19 cellular contexts compared by ENCODE assay signal in genomic region chr18:11989966-11990380, GRCh38. TPM values are rescaled to one million over a fixed set of nuclear protein-coding genes. Genes with fewer than 3 reads are reported as not detected.
DNase-seq lines count a peak whose midpoint lies in the region; ATAC-seq and TF ChIP-seq lines count a peak whose summit lies in the region.
"Had no signal": no experiment of that assay in that cellular context is flagged by ENCODE, and none has a peak within 500 bp of the region (broad histone marks: within the 10 kb centered on the region; RNA-seq: fewer than 3 reads in every experiment).

No MANE protein-coding gene starts in this region.

- 60 to 72% methylated on average over 1 to 6 of the region's 6 CpGs for WGBS in endodermal cell (ENCODE audit: insufficient coverage in 1 of 2, insufficient read length in 1 of 2), 2 experiments

- POLR2A ChIA-PET in MCF 10A (lab: Yijun Ruan, JAX) = interaction anchor here (1.5 to 9.1 kb wide), 3 partner anchors 8 to 50 kb away, joined by 3 to 97 read pairs (median 6); partner anchors contain the start of gene IMPA2
- POLR2A ChIA-PET in naive thymus-derived CD4-positive, alpha-beta T cell (lab: Charles Lee) = no interaction called here

- H3K27me3 Mint-ChIP-seq in endodermal cell (ENCODE audit: insufficient read depth) = no peaks in the 10 kb centered on the region
- H3K27me3 Mint-ChIP-seq in MCF 10A (ENCODE audit: insufficient read depth, unreplicated experiment) = no peaks in the 10 kb centered on the region
- no peaks in the 10 kb centered on the region for H3K27me3 Mint-ChIP-seq in naive thymus-derived CD4-positive, alpha-beta T cell
- H3K27me3 Mint-ChIP-seq: activated CD8-positive, alpha-beta memory T cell treated with anti-CD3 and anti-CD28 coated beads, Interleukin-2, amount 10 ng/mL, durations not matched to agents 7 days and 5 days; activated naive CD8-positive, alpha-beta T cell treated with anti-CD3 and anti-CD28 coated beads, Interleukin-2, amount 10 ng/mL, durations not matched to agents 7 days and 5 days had no signal

- H3K9me3 ChIP-seq in endodermal cell (ENCODE audit: control insufficient read depth, low read length) = no peaks in the 10 kb centered on the region
- no peaks in the 10 kb centered on the region for H3K9me3 ChIP-seq in vagina
- no peaks in the 10 kb centered on the region for H3K9me3 ChIP-seq in naive thymus-derived CD4-positive, alpha-beta T cell (ENCODE audit: control insufficient read depth in 2 of 3, low read length in 3 of 3)

- no peak overlapping the region for H3K27ac ChIP-seq in endodermal cell (ENCODE audit: low read depth, low read length)
- peak overlapping the region; percentile 54 for H3K27ac ChIP-seq in vagina
- no peak overlapping the region for H3K27ac ChIP-seq in naive thymus-derived CD4-positive, alpha-beta T cell (ENCODE audit: low read depth, low read length)
- H3K27ac ChIP-seq: coronary artery, SK-N-MC, VCaP had no signal

- TF ChIP-seq CTCF in endodermal cell (conservative IDR thresholded peaks at IDR 0.05) = no peak
- TF ChIP-seq CTCF in vagina (IDR thresholded peaks at IDR 0.05) = no peak
- no peak for TF ChIP-seq CTCF in MCF 10A (IDR thresholded peaks at IDR 0.05; ENCODE audit: unreplicated experiment)

- H3K4me3 Mint-ChIP-seq in endodermal cell (no peak overlapping the region), MCF 10A (ENCODE audit: unreplicated experiment) (no peak overlapping the region)
- H3K4me3 Mint-ChIP-seq in naive thymus-derived CD4-positive, alpha-beta T cell = no peak overlapping the region
- H3K4me3 Mint-ChIP-seq: activated CD8-positive, alpha-beta memory T cell treated with anti-CD3 and anti-CD28 coated beads, Interleukin-2, amount 10 ng/mL, durations not matched to agents 7 days and 5 days; activated naive CD8-positive, alpha-beta T cell treated with anti-CD3 and anti-CD28 coated beads, Interleukin-2, amount 10 ng/mL, durations not matched to agents 7 days and 5 days; immature natural killer cell; neural crest cell had no signal

- CTCF ChIA-PET in MCF 10A (lab: Yijun Ruan, JAX) = interaction anchor here (0.9 to 13.5 kb wide), 3 partner anchors 44 to 333 kb away, joined by 3 to 458 read pairs (median 4); no protein-coding TSS in a partner anchor
- CTCF ChIA-PET in naive thymus-derived CD4-positive, alpha-beta T cell (lab: Charles Lee) = interaction anchor here (1.1 to 10.1 kb wide), 3 partner anchors 15 to 51 kb away, joined by 3 to 162 read pairs (median 3); no protein-coding TSS in a partner anchor

- H3K27me3 ChIP-seq in endodermal cell (ENCODE audit: control insufficient read depth, insufficient read depth, low read length, poor library complexity, severe bottlenecking) = no peaks in the 10 kb centered on the region
- H3K27me3 ChIP-seq in vagina = no peaks in the 10 kb centered on the region
- no peaks in the 10 kb centered on the region for H3K27me3 ChIP-seq in naive thymus-derived CD4-positive, alpha-beta T cell (ENCODE audit: control insufficient read depth in 2 of 2, insufficient read depth in 2 of 2, low read length in 2 of 2)

- H3K4me3 ChIP-seq in endodermal cell (ENCODE audit: low read length) (no peak overlapping the region), vagina (no peak overlapping the region)
- H3K4me3 ChIP-seq in naive thymus-derived CD4-positive, alpha-beta T cell (ENCODE audit: low read length) = no peak overlapping the region
- H3K4me3 ChIP-seq: coronary artery, SK-N-MC had no signal

- H3K27ac Mint-ChIP-seq in endodermal cell (peak overlapping the region; percentile 62), MCF 10A (ENCODE audit: low read depth, unreplicated experiment) (no peak overlapping the region)
- H3K27ac Mint-ChIP-seq in naive thymus-derived CD4-positive, alpha-beta T cell = no peak overlapping the region
- H3K27ac Mint-ChIP-seq: activated CD8-positive, alpha-beta memory T cell treated with anti-CD3 and anti-CD28 coated beads, Interleukin-2, amount 10 ng/mL, durations not matched to agents 7 days and 5 days; activated naive CD8-positive, alpha-beta T cell treated with anti-CD3 and anti-CD28 coated beads, Interleukin-2, amount 10 ng/mL, durations not matched to agents 7 days and 5 days had no signal

- H3K36me3 Mint-ChIP-seq in endodermal cell (ENCODE audit: low read depth) = peaks cover 3% of the 10 kb centered on the region
- H3K36me3 Mint-ChIP-seq in MCF 10A (ENCODE audit: insufficient read depth, unreplicated experiment) = no peaks in the 10 kb centered on the region
- peaks cover 0 to 3% (median 0%) of the 10 kb centered on the region in 5 donors for H3K36me3 Mint-ChIP-seq in naive thymus-derived CD4-positive, alpha-beta T cell
- H3K36me3 Mint-ChIP-seq: activated CD8-positive, alpha-beta memory T cell treated with anti-CD3 and anti-CD28 coated beads, Interleukin-2, amount 10 ng/mL, durations not matched to agents 7 days and 5 days; activated naive CD8-positive, alpha-beta T cell treated with anti-CD3 and anti-CD28 coated beads, Interleukin-2, amount 10 ng/mL, durations not matched to agents 7 days and 5 days; immature natural killer cell had no signal

- no peak for ATAC-seq in left ventricle myocardium superior
- no peak for ATAC-seq in naive thymus-derived CD4-positive, alpha-beta T cell
- ATAC-seq: activated CD8-positive, alpha-beta memory T cell treated with anti-CD3 and anti-CD28 coated beads, Interleukin-2, amount 10 ng/mL, durations not matched to agents 7 days and 5 days had no signal

- H3K4me1 ChIP-seq in endodermal cell (ENCODE audit: control insufficient read depth, insufficient read depth, low read length) (peaks cover 12% of the 10 kb centered on the region), vagina (peaks cover 57% of the 10 kb centered on the region)
- no peaks in the 10 kb centered on the region for H3K4me1 ChIP-seq in naive thymus-derived CD4-positive, alpha-beta T cell (ENCODE audit: control insufficient read depth in 2 of 2, insufficient read depth in 2 of 2, low read length in 2 of 2)

- H3K4me1 Mint-ChIP-seq in endodermal cell (peaks cover 37% of the 10 kb centered on the region), MCF 10A (ENCODE audit: insufficient read depth, unreplicated experiment) (peaks cover 25% of the 10 kb centered on the region)
- H3K4me1 Mint-ChIP-seq in naive thymus-derived CD4-positive, alpha-beta T cell = peaks cover 0 to 5% (median 0%) of the 10 kb centered on the region in 7 donors
- H3K4me1 Mint-ChIP-seq: activated naive CD8-positive, alpha-beta T cell treated with anti-CD3 and anti-CD28 coated beads, Interleukin-2, amount 10 ng/mL, durations not matched to agents 7 days and 5 days; immature natural killer cell had no signal

- H3K9me3 Mint-ChIP-seq in endodermal cell (no peaks in the 10 kb centered on the region), MCF 10A (ENCODE audit: unreplicated experiment) (no peaks in the 10 kb centered on the region)
- no peaks in the 10 kb centered on the region for H3K9me3 Mint-ChIP-seq in naive thymus-derived CD4-positive, alpha-beta T cell
- H3K9me3 Mint-ChIP-seq: activated naive CD8-positive, alpha-beta T cell treated with anti-CD3 and anti-CD28 coated beads, Interleukin-2, amount 10 ng/mL, durations not matched to agents 7 days and 5 days; H9; immature natural killer cell; neural crest cell had no signal

- H3K9ac ChIP-seq in endodermal cell (ENCODE audit: extremely low read depth, low read length, poor library complexity, severe bottlenecking) = no peak overlapping the region

- no peaks in the 10 kb centered on the region for H3K36me3 ChIP-seq in endodermal cell (ENCODE audit: control insufficient read depth, insufficient read depth, low read length)
- no peaks in the 10 kb centered on the region for H3K36me3 ChIP-seq in vagina
- H3K36me3 ChIP-seq in naive thymus-derived CD4-positive, alpha-beta T cell (ENCODE audit: control insufficient read depth in 2 of 3, insufficient read depth in 3 of 3, low read length in 3 of 3) = no peaks in the 10 kb centered on the region

- intact Hi-C loops in left ventricle myocardium superior (cut with micrococcal nuclease) = loop anchor here (5.0 kb wide), 1 partner anchor 43 kb away; no protein-coding TSS in a partner anchor
- intact Hi-C loops in cardiac septum (cut with DNase I) = loop anchor here (10.0 kb wide), 1 partner anchor 45 kb away; no protein-coding TSS in a partner anchor
- intact Hi-C loops in vagina (cut with DNase I) = no loop called here
- intact Hi-C loops in MCF 10A (cut with micrococcal nuclease) = no loop called here
- intact Hi-C loops in naive thymus-derived CD4-positive, alpha-beta T cell (cut with micrococcal nuclease) = loop anchor here in 1 of 2 donors (10.0 kb wide), 1 partner anchor 1385 kb away; no protein-coding TSS in a partner anchor

- peak; percentile 49 for DNase-seq in left ventricle myocardium superior
- DNase-seq in cardiac septum (ENCODE audit: low spot score) = no peak
- DNase-seq in endodermal cell = peak; percentile 65
- peak; percentile 59 for DNase-seq in mucosa of gallbladder (ENCODE audit: low spot score)
- no peak for DNase-seq in vagina (ENCODE audit: extremely low spot score in 2 of 2)
- DNase-seq in MCF 10A (ENCODE audit: unreplicated experiment) = no peak
- no peak for DNase-seq in SKM-1 (lab: John Stamatoyannopoulos, UW; ENCODE audit: unreplicated experiment)
- no peak for DNase-seq in naive thymus-derived CD4-positive, alpha-beta T cell
- DNase-seq: activated CD8-positive, alpha-beta memory T cell treated with anti-CD3 and anti-CD28 coated beads, Interleukin-2, amount 10 ng/mL, durations not matched to agents 7 days and 5 days; activated naive CD8-positive, alpha-beta T cell treated with anti-CD3 and anti-CD28 coated beads, Interleukin-2, amount 10 ng/mL, durations not matched to agents 7 days and 5 days; EL; H9; immature natural killer cell; NCI-H526; stimulated activated CD8-positive, alpha-beta memory T cell treated with anti-CD3 and anti-CD28 coated beads, Interleukin-4, amount 100 ng/mL, for 48 hours had no signal

- BruUV-seq in MCF 10A (replicated peaks; lab: Mats Ljungman, UMichigan) = no TSS peak

- TF ChIP-seq POLR2A in vagina (IDR thresholded peaks at IDR 0.05) = no peak

RNA-seq across cellular contexts. Expression of gene IMPA2, which starts 8.7 kb away (rescaled TPM):
- total RNA-seq in left ventricle myocardium superior (73.3 TPM), cardiac septum (19.9 TPM), endodermal cell (10 to 100 TPM; 68.0 to 88.9 TPM), mucosa of gallbladder (64.2 TPM), vagina (128 TPM), MCF 10A (2022) (8.8 and 12.8 TPM in 2 replicates)
- 62.2 TPM for polyA plus RNA-seq in endodermal cell (2013, experiment 1 of 2)
- polyA plus RNA-seq in endodermal cell (2013, experiment 2 of 2) = 51.6 TPM
- total RNA-seq in naive thymus-derived CD4-positive, alpha-beta T cell = 10 to 100 TPM in 2 of 5 experiments, 1 to 10 TPM in 3; 4.9 to 27.8 (median 6.5) TPM
- polyA plus RNA-seq in naive thymus-derived CD4-positive, alpha-beta T cell = 1 to 10 TPM; 7.8 to 8.9 TPM

Comparison
In these comparisons a context has a peak if more than half of its experiments do, and no peak if none do; other contexts are left out.
1. DNase-seq: peak in left ventricle myocardium superior (single experiment), endodermal cell (single experiment) and mucosa of gallbladder (single experiment); none in cardiac septum (single experiment), vagina (0 of 2), MCF 10A (single experiment), SKM-1 (single experiment) and naive thymus-derived CD4-positive, alpha-beta T cell (0 of 9).
2. intact Hi-C loops: an anchor here in left ventricle myocardium superior (5.0 kb wide) and cardiac septum (10.0 kb wide); none called in vagina and MCF 10A.